In genomic region chr2:108448678-108449409, GRCh38 we compare ENCODE assay signal across 8 cellular contexts. TPM values are rescaled to one million over a fixed set of nuclear protein-coding genes. Genes with fewer than 3 reads are reported as not detected.
A peak's percentile ranks its signal among the peaks of the same experiment; 100 is the strongest.
DNase-seq lines count a peak whose midpoint lies in the region; ATAC-seq, FAIRE-seq and TF ChIP-seq lines count a peak whose summit lies in the region.

TSS of gene GCC2 (plus strand) at chr2:108449206. CDS start at chr2:108449275, 69 bp downstream.

- H3K4me1 Mint-ChIP-seq in chondrocyte (ENCODE audit: low read depth), result peaks cover 31% of the 10 kb centered on the region

- no peaks in the 10 kb centered on the region for H3K27me3 ChIP-seq in BE2C

- H3K36me3 Mint-ChIP-seq in chondrocyte (ENCODE audit: low read depth), result peaks cover 10% of the 10 kb centered on the region

- no peaks in the 10 kb centered on the region for H3K9me3 ChIP-seq in BE2C

- TF ChIP-seq CTCF in BE2C (IDR thresholded peaks at IDR 0.05; ENCODE audit: low read depth, low read length) (no peak), chondrocyte (IDR thresholded peaks at IDR 0.05) (no peak)

- peak; percentile 93 for FAIRE-seq in GM19239 (lab: Jason Lieb, UNC)

- peak within 1 kb of the TSS; percentile 89 for H3K4me3 Mint-ChIP-seq in chondrocyte (ENCODE audit: unreplicated experiment)

- H3K4me1 ChIP-seq in BE2C, result no peaks in the 10 kb centered on the region

- H3K27me3 Mint-ChIP-seq in chondrocyte (ENCODE audit: low read depth), result no peaks in the 10 kb centered on the region

- H3K27ac Mint-ChIP-seq in chondrocyte (ENCODE audit: unreplicated experiment), result peak within 1 kb of the TSS; percentile 88

- H3K4me3 ChIP-seq in BE2C (ENCODE audit: low read depth, low read length), result peak within 1 kb of the TSS; percentile 85

- ATAC-seq in HG03442 (IDR thresholded peaks at IDR 0.05; ENCODE audit: unreplicated experiment), result peak; percentile 98

- H3K36me3 ChIP-seq in BE2C, result no peaks in the 10 kb centered on the region

- DNase-seq in BE2C, result peak; percentile 88
- DNase-seq in GM19239 (ENCODE audit: insufficient read length, low spot score), result peak; percentile 67
- peak; percentile 95 for DNase-seq in NCI-H510A treated with DMSO at 0.1 percent for 48 hours (lab: John Stamatoyannopoulos, UW)
- DNase-seq in activated CD4-positive, alpha-beta T cell treated with anti-CD3 and anti-CD28 coated beads for 1 hour, result peak; percentile 95
- DNase-seq in chondrocyte (ENCODE audit: low spot score), result peak; percentile 97
- peak; percentile 86 for DNase-seq in kidney glomerular epithelial cell (lab: John Stamatoyannopoulos, UW)
- DNase-seq in stimulated activated CD4-positive, alpha-beta T cell treated with anti-CD3 and anti-CD28 coated beads, Interleukin-15, amount 100 ng/mL, for 48 hours (ENCODE audit: low read depth in 2 of 2), result peak; percentile 91 to 94

- H3K9me3 Mint-ChIP-seq in chondrocyte (ENCODE audit: low read depth), result no peaks in the 10 kb centered on the region

RNA-seq across cellular contexts. Expression of gene GCC2, which starts in this region (rescaled TPM):
- polyA plus RNA-seq in BE2C (2012; ENCODE audit: insufficient read depth, insufficient read length, low read depth), result 3.3 TPM
- total RNA-seq in chondrocyte, result 22.2 to 27.5 TPM (median 24.2 TPM) in 3 replicates

Comparison
In these comparisons a context has a peak if more than half of its experiments do, and no peak if none do; other contexts are left out.
1. Peak in every context shown above with its lines: DNase-seq, ATAC-seq and H3K4me3 ChIP-seq.